ENCODE assay signal across 30 cellular contexts in the genomic region with DNA sequence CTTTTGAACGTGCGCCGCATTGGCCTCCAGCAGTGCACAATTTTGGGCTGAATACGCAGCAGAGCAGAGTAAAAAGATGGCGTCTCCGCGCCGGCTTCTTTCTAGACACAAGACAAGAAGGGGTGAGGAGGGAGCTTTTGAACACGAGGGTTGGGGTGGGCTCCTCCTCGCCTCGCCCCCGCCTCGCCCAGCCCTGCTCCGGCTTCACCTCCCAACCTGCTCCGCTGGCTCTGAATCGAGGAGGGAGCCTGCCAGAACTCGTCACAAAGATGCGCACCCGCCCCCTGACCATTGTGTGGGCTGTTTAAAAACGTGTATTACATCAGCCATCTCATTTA.
DNase-seq lines count a peak whose midpoint lies in the region; ATAC-seq and TF ChIP-seq lines count a peak whose summit lies in the region.
"Had no signal": no experiment of that assay in that cellular context is flagged by ENCODE, and none has a peak within 500 bp of the region (broad histone marks: within the 10 kb centered on the region; RNA-seq: fewer than 3 reads in every experiment).

No MANE protein-coding gene starts in this region.

- no peaks in the 10 kb centered on the region for H3K79me2 ChIP-seq in SK-N-SH (ENCODE audit: insufficient read depth)

- no peaks in the 10 kb centered on the region for H3K9me3 ChIP-seq in neuronal stem cell (replicated peaks in 1 of 2; ENCODE audit: control insufficient read depth in 2 of 2, insufficient read depth in 1 of 2, low read depth in 1 of 2, low read length in 2 of 2)
- H3K9me3 ChIP-seq in SK-N-SH = no peaks in the 10 kb centered on the region
- no peaks in the 10 kb centered on the region for H3K9me3 ChIP-seq in Peyer's patch
- H3K9me3 ChIP-seq in CD8-positive, alpha-beta T cell (ENCODE audit: low read length) = no peaks in the 10 kb centered on the region
- H3K9me3 ChIP-seq: A549, gastrocnemius medialis, mucosa of descending colon, ovary, thoracic aorta, vagina had no signal

- H3K36me3 Mint-ChIP-seq in CD8-positive, alpha-beta T cell = no peaks in the 10 kb centered on the region
- H3K36me3 Mint-ChIP-seq: activated naive CD8-positive, alpha-beta T cell; CD4-positive, CD25-positive, alpha-beta regulatory T cell; natural killer cell treated with Interleukin-12 subunit alpha and Interleukin-12 subunit beta and Interleukin-15 and Interleukin-18, amount 100 ng/mL, for 72 hours; T-cell had no signal

- H2AFZ ChIP-seq in neuronal stem cell (ENCODE audit: low read length) = no peak overlapping the region
- no peak overlapping the region for H2AFZ ChIP-seq in SK-N-SH (ENCODE audit: low read depth)

- DNase-seq in ELF-1 (ENCODE audit: low read depth, low spot score) = peak; percentile 47
- DNase-seq in RWPE1 (ENCODE audit: low spot score) = peak; percentile 20
- DNase-seq in epithelial cell of prostate (ENCODE audit: low read depth, low spot score) = no peak
- DNase-seq in neuronal stem cell (ENCODE audit: low spot score) = no peak
- no peak for DNase-seq in SK-N-SH
- no peak for DNase-seq in Peyer's patch
- DNase-seq in CD8-positive, alpha-beta T cell = no peak
- DNase-seq: activated CD4-positive, alpha-beta T cell treated with anti-CD3 and anti-CD28 coated beads, Interleukin-2, amount 10 ng/mL, durations not matched to agents 24 days and 14 days; activated effector memory CD4-positive, alpha-beta T cell treated with anti-CD3 and anti-CD28 coated beads, Interleukin-2, amount 50 U/mL, for 16 hours; activated T-cell treated with anti-CD3 and anti-CD28 coated beads, Interleukin-2, amount 50 U/mL, for 1 hour; CD4-positive, CD25-positive, alpha-beta regulatory T cell; cortex of kidney; gastrocnemius medialis; HCEC 1CT; left cardiac atrium; mucosa of descending colon; MV-4-11; NCI-H1436; ovary; stimulated activated CD4-positive, alpha-beta T cell treated with anti-CD3 and anti-CD28 coated beads, Interleukin-1b, Interleukin-23, amount 100 ng/mL, for 48 hours; stimulated activated naive CD8-positive, alpha-beta T cell treated with anti-CD3 and anti-CD28 coated beads, Interleukin-15, Interleukin-2, amounts not matched to agents 100 U/mL and 50 U/mL, for 24 hours; T-cell; WERI-Rb-1 had no signal

- peak overlapping the region; percentile 48 for H2BK120ac ChIP-seq in neuronal stem cell (ENCODE audit: low read depth, low read length)

- no peak overlapping the region for H3K18ac ChIP-seq in neuronal stem cell (ENCODE audit: low read length)

- H3K27me3 ChIP-seq in neuronal stem cell (ENCODE audit: control insufficient read depth in 3 of 3, insufficient read depth in 3 of 3, low read depth in 1 of 3, low read length in 3 of 3) = no peaks in the 10 kb centered on the region
- H3K27me3 ChIP-seq in SK-N-SH (ENCODE audit: insufficient read depth) = no peaks in the 10 kb centered on the region
- no peaks in the 10 kb centered on the region for H3K27me3 ChIP-seq in Peyer's patch
- H3K27me3 ChIP-seq in CD8-positive, alpha-beta T cell (ENCODE audit: insufficient read depth, low read length) = no peaks in the 10 kb centered on the region
- H3K27me3 ChIP-seq: ovary, vagina had no signal

- H4K91ac ChIP-seq in neuronal stem cell (ENCODE audit: low read depth, low read length, poor library complexity) = no peak overlapping the region

- H2BK12ac ChIP-seq in neuronal stem cell (ENCODE audit: low read length) = no peak overlapping the region

- ATAC-seq in GM18870 (IDR thresholded peaks at IDR 0.05; ENCODE audit: unreplicated experiment) = no peak
- ATAC-seq in CD8-positive, alpha-beta T cell = no peak
- ATAC-seq: A549; gastrocnemius medialis; left cardiac atrium; mucosa of descending colon; natural killer cell treated with Interleukin-12 subunit alpha and Interleukin-12 subunit beta and Interleukin-15 and Interleukin-18, amount 100 ng/mL, for 72 hours; stimulated activated naive CD8-positive, alpha-beta T cell treated with anti-CD3 and anti-CD28 coated beads, Interleukin-15, Interleukin-2, amounts not matched to agents 100 U/mL and 50 U/mL, for 24 hours; T-cell had no signal

- H3K27me3 Mint-ChIP-seq in CD8-positive, alpha-beta T cell (ENCODE audit: low read depth) = peaks cover 9% of the 10 kb centered on the region
- H3K27me3 Mint-ChIP-seq: activated CD4-positive, alpha-beta T cell treated with anti-CD3 and anti-CD28 coated beads, Interleukin-2, amount 10 ng/mL, durations not matched to agents 24 days and 14 days had no signal

- no peak overlapping the region for H3K27ac Mint-ChIP-seq in CD8-positive, alpha-beta T cell
- H3K27ac Mint-ChIP-seq: activated CD4-positive, alpha-beta T cell treated with anti-CD3 and anti-CD28 coated beads, Interleukin-2, amount 10 ng/mL, durations not matched to agents 24 days and 14 days; activated naive CD8-positive, alpha-beta T cell; CD4-positive, CD25-positive, alpha-beta regulatory T cell; natural killer cell treated with Interleukin-12 subunit alpha and Interleukin-12 subunit beta and Interleukin-15 and Interleukin-18, amount 100 ng/mL, for 72 hours; T-cell had no signal

- TF ChIP-seq RAD21 in SK-N-SH (IDR thresholded peaks at IDR 0.05; ENCODE audit: low read length) = no peak

- POLR2A ChIA-PET in RWPE1 (lab: Yijun Ruan, JAX; ENCODE audit: low non-redundant PET) = no interaction called here
- POLR2A ChIA-PET in SK-N-SH (lab: Yijun Ruan, JAX) = interaction anchor here (0.7 kb wide), 1 partner anchor 10 kb away, joined by 3 read pairs; no protein-coding TSS in a partner anchor
- POLR2A ChIA-PET in CD8-positive, alpha-beta T cell (lab: Charles Lee) = no interaction called here

- H3F3A ChIP-seq in SK-N-SH (replicated peaks; ENCODE audit: insufficient read depth) = no peaks in the 10 kb centered on the region

- TF ChIP-seq CTCF in RWPE1 (conservative IDR thresholded peaks at IDR 0.05; ENCODE audit: low read depth) (no peak), SK-N-SH (IDR thresholded peaks at IDR 0.05) (no peak), Peyer's patch (IDR thresholded peaks at IDR 0.05) (no peak)
- no peak for TF ChIP-seq CTCF in CD8-positive, alpha-beta T cell (IDR thresholded peaks at IDR 0.05)

- H3K14ac ChIP-seq in neuronal stem cell (ENCODE audit: low read length) = no peak overlapping the region

- H3K9me2 ChIP-seq in SK-N-SH = no peaks in the 10 kb centered on the region

- no peak overlapping the region for H3K27ac ChIP-seq in RWPE1
- peak overlapping the region; percentile 45 for H3K27ac ChIP-seq in epithelial cell of prostate
- no peak overlapping the region for H3K27ac ChIP-seq in neuronal stem cell (replicated peaks; ENCODE audit: low read length)
- no peak overlapping the region for H3K27ac ChIP-seq in SK-N-SH (ENCODE audit: low read depth in 2 of 2, low read length in 1 of 2)
- no peak overlapping the region for H3K27ac ChIP-seq in Peyer's patch
- H3K27ac ChIP-seq in CD8-positive, alpha-beta T cell (ENCODE audit: low read depth, low read length) = no peak overlapping the region
- H3K27ac ChIP-seq: A549, gastrocnemius medialis, ovary, thoracic aorta, vagina, WERI-Rb-1 had no signal

- H2AK5ac ChIP-seq in neuronal stem cell (ENCODE audit: low read depth, low read length) = peak overlapping the region; percentile 84

- no peaks in the 10 kb centered on the region for H3K4me1 Mint-ChIP-seq in CD8-positive, alpha-beta T cell (ENCODE audit: low read depth)
- H3K4me1 Mint-ChIP-seq: activated CD4-positive, alpha-beta T cell treated with anti-CD3 and anti-CD28 coated beads, Interleukin-2, amount 10 ng/mL, durations not matched to agents 24 days and 14 days; CD4-positive, CD25-positive, alpha-beta regulatory T cell; T-cell had no signal

- H3K9me3 Mint-ChIP-seq in CD8-positive, alpha-beta T cell = no peaks in the 10 kb centered on the region
- H3K9me3 Mint-ChIP-seq: activated CD4-positive, alpha-beta T cell treated with anti-CD3 and anti-CD28 coated beads, Interleukin-2, amount 10 ng/mL, durations not matched to agents 24 days and 14 days; CD4-positive, CD25-positive, alpha-beta regulatory T cell; natural killer cell treated with Interleukin-12 subunit alpha and Interleukin-12 subunit beta and Interleukin-15 and Interleukin-18, amount 100 ng/mL, for 72 hours; T-cell had no signal

- H3K9ac ChIP-seq in neuronal stem cell (ENCODE audit: low read depth, low read length, poor library complexity) (no peak overlapping the region), SK-N-SH (no peak overlapping the region)

- no peaks in the 10 kb centered on the region for H4K20me1 ChIP-seq in SK-N-SH (ENCODE audit: insufficient read depth)

- H3K4me2 ChIP-seq in neuronal stem cell (ENCODE audit: insufficient read depth, low read length, poor library complexity, severe bottlenecking) = no peak overlapping the region
- no peak overlapping the region for H3K4me2 ChIP-seq in SK-N-SH
- H3K4me2 ChIP-seq: A549 had no signal

- no peak overlapping the region for H3K4me3 ChIP-seq in neuronal stem cell (ENCODE audit: low read length in 2 of 2)
- no peak overlapping the region for H3K4me3 ChIP-seq in SK-N-SH (ENCODE audit: low read depth in 2 of 2, low read length in 1 of 2)
- H3K4me3 ChIP-seq in Peyer's patch = no peak overlapping the region
- no peak overlapping the region for H3K4me3 ChIP-seq in CD8-positive, alpha-beta T cell (ENCODE audit: low read depth, low read length)
- H3K4me3 ChIP-seq: A549, gastrocnemius medialis, lung, mucosa of descending colon, ovary, thoracic aorta, vagina had no signal

- H3K23ac ChIP-seq in neuronal stem cell (ENCODE audit: low read depth, low read length, poor library complexity) = no peak overlapping the region

- no peak overlapping the region for H2BK5ac ChIP-seq in neuronal stem cell (ENCODE audit: low read length)

- no peak overlapping the region for H3K4ac ChIP-seq in neuronal stem cell (ENCODE audit: low read length)

- H3K36me3 ChIP-seq in neuronal stem cell (replicated peaks in 1 of 2; ENCODE audit: control insufficient read depth in 2 of 2, insufficient read depth in 2 of 2, low read length in 2 of 2) (no peaks in the 10 kb centered on the region), SK-N-SH (replicated peaks in 1 of 2; ENCODE audit: control insufficient read depth in 1 of 2, insufficient read depth in 2 of 2, low read length in 1 of 2) (no peaks in the 10 kb centered on the region), Peyer's patch (no peaks in the 10 kb centered on the region)
- H3K36me3 ChIP-seq in CD8-positive, alpha-beta T cell (ENCODE audit: insufficient read depth, low read length) = no peaks in the 10 kb centered on the region
- H3K36me3 ChIP-seq: gastrocnemius medialis, ovary, thoracic aorta, vagina, WERI-Rb-1 had no signal

- H3K4me1 ChIP-seq in neuronal stem cell (ENCODE audit: control insufficient read depth in 2 of 2, insufficient read depth in 1 of 2, low read depth in 1 of 2, low read length in 2 of 2) = peaks cover 0 to 1% of the 10 kb centered on the region in 2 donors
- H3K4me1 ChIP-seq in SK-N-SH (ENCODE audit: control insufficient read depth in 1 of 2, insufficient read depth in 2 of 2, low read depth in 1 of 2, low read length in 1 of 2) = no peaks in the 10 kb centered on the region; a peak in 1 of 4 replicates
- H3K4me1 ChIP-seq in Peyer's patch = no peaks in the 10 kb centered on the region
- H3K4me1 ChIP-seq in CD8-positive, alpha-beta T cell (ENCODE audit: insufficient read depth, low read length) = no peaks in the 10 kb centered on the region
- H3K4me1 ChIP-seq: A549, gastrocnemius medialis had no signal

- no peak for TF ChIP-seq EP300 in SK-N-SH (IDR thresholded peaks at IDR 0.05; ENCODE audit: borderline replicate concordance in 1 of 2, low read depth in 1 of 2, low read length in 1 of 2)

- intact Hi-C loops in CD8-positive, alpha-beta T cell (cut with DNase I, micrococcal nuclease) = no loop called here

- no peak overlapping the region for H3K4me3 Mint-ChIP-seq in CD8-positive, alpha-beta T cell
- H3K4me3 Mint-ChIP-seq: activated CD4-positive, alpha-beta T cell treated with anti-CD3 and anti-CD28 coated beads, Interleukin-2, amount 10 ng/mL, durations not matched to agents 24 days and 14 days; activated naive CD8-positive, alpha-beta T cell; CD4-positive, CD25-positive, alpha-beta regulatory T cell; natural killer cell treated with Interleukin-12 subunit alpha and Interleukin-12 subunit beta and Interleukin-15 and Interleukin-18, amount 100 ng/mL, for 72 hours; T-cell had no signal

- CTCF ChIA-PET in RWPE1 (lab: Yijun Ruan, JAX) (no interaction called here), SK-N-SH (lab: Yijun Ruan, JAX) (interaction anchor here (1.2 kb wide), 1 partner anchor 12 kb away, joined by 3 read pairs; no protein-coding TSS in a partner anchor)
- CTCF ChIA-PET in CD8-positive, alpha-beta T cell (lab: Charles Lee) = interaction anchor here (0.6 kb wide), 1 partner anchor 1069 kb away, joined by 4 read pairs; no protein-coding TSS in a partner anchor

- no peak for TF ChIP-seq POLR2A in Peyer's patch (IDR thresholded peaks at IDR 0.05)

- no peaks in the 10 kb centered on the region for H3K79me1 ChIP-seq in neuronal stem cell (ENCODE audit: low read depth, low read length)

- peak overlapping the region; percentile 51 for H2BK15ac ChIP-seq in neuronal stem cell (ENCODE audit: low read length)

- no CpG with 5 or more reads among the region's 20 CpGs for WGBS in neuronal stem cell (ENCODE audit: extremely low coverage in 2 of 2, insufficient read length in 2 of 2, insufficient replicate concordance in 1 of 2), 2 donors
- WGBS in SK-N-SH (ENCODE audit: low lambda C conversion rate) = 71% methylated on average over 14 of the region's 20 CpGs

- H4K8ac ChIP-seq in neuronal stem cell (ENCODE audit: low read depth, low read length) = no peak overlapping the region

Comparison
In these comparisons a context has a peak if more than half of its experiments do, and no peak if none do; other contexts are left out.
1. DNase-seq: peak in ELF-1 (single experiment) and RWPE1 (single experiment); none in epithelial cell of prostate (single experiment), neuronal stem cell (single experiment), SK-N-SH (single experiment), Peyer's patch (0 of 3) and CD8-positive, alpha-beta T cell (0 of 7).